In genomic region chr10:21100871-21101514, GRCh38 we compare ENCODE assay signal across 13 cellular contexts.
DNase-seq lines count a peak whose midpoint lies in the region; ATAC-seq and TF ChIP-seq lines count a peak whose summit lies in the region.
"Had no signal": no experiment of that assay in that cellular context is flagged by ENCODE, and none has a peak within 500 bp of the region (broad histone marks: within the 10 kb centered on the region; RNA-seq: fewer than 3 reads in every experiment).

No MANE protein-coding gene starts in this region.

- H3K18ac ChIP-seq in mesenchymal stem cell (ENCODE audit: low read depth in 1 of 2, low read length in 2 of 2), result no peak overlapping the region

- H3K4me3 ChIP-seq in cardiac fibroblast (replicated peaks in 1 of 2; ENCODE audit: low read depth in 2 of 2, low read length in 2 of 2) (no peak overlapping the region), mesenchymal stem cell (ENCODE audit: insufficient read depth in 1 of 2, low read depth in 1 of 2, low read length in 2 of 2) (no peak overlapping the region)

- H3K4me1 ChIP-seq in mesenchymal stem cell (ENCODE audit: control insufficient read depth, insufficient read depth, low read depth, low read length), result no peaks in the 10 kb centered on the region

- H2BK15ac ChIP-seq in mesenchymal stem cell (ENCODE audit: low read depth, poor library complexity, severe bottlenecking), result no peak overlapping the region

- peak overlapping the region; percentile 42 for H3K9ac ChIP-seq in mesenchymal stem cell (ENCODE audit: low read length)

- H3K9me3 ChIP-seq in mesenchymal stem cell (ENCODE audit: control insufficient read depth, low read length) (no peaks in the 10 kb centered on the region), T-helper 17 cell (ENCODE audit: control insufficient read depth, low read length, poor library complexity, severe bottlenecking) (no peaks in the 10 kb centered on the region)
- H3K9me3 ChIP-seq: tibial nerve had no signal

- no peak for ATAC-seq in T-helper 17 cell

- H2AK5ac ChIP-seq in mesenchymal stem cell (ENCODE audit: low read length, severe bottlenecking), result no peak overlapping the region

- no peak overlapping the region for H3K4ac ChIP-seq in mesenchymal stem cell (ENCODE audit: low read depth in 1 of 2, low read length in 2 of 2)

- no peaks in the 10 kb centered on the region for H3K27me3 ChIP-seq in mesenchymal stem cell (ENCODE audit: control insufficient read depth in 1 of 2, insufficient read depth in 1 of 2, low read length in 2 of 2)
- H3K27me3 ChIP-seq: tibial nerve had no signal

- H3K4me3 Mint-ChIP-seq in T-helper 17 cell, result no peak overlapping the region
- H3K4me3 Mint-ChIP-seq: B cell, immature natural killer cell had no signal

- H2AFZ ChIP-seq in mesenchymal stem cell (ENCODE audit: low read depth, low read length), result no peak overlapping the region

- H4K91ac ChIP-seq in mesenchymal stem cell (ENCODE audit: low read length), result no peak overlapping the region

- no peaks in the 10 kb centered on the region for H3K4me1 Mint-ChIP-seq in T-helper 17 cell
- H3K4me1 Mint-ChIP-seq: B cell, immature natural killer cell had no signal

- H3K27ac Mint-ChIP-seq in T-helper 17 cell, result no peak overlapping the region
- H3K27ac Mint-ChIP-seq: B cell, immature natural killer cell had no signal

- no peak overlapping the region for H3K23ac ChIP-seq in mesenchymal stem cell (ENCODE audit: low read length in 2 of 2)

- H3K27ac ChIP-seq in mesenchymal stem cell (ENCODE audit: low read length, poor library complexity, severe bottlenecking), result no peak overlapping the region

- no peaks in the 10 kb centered on the region for H3K27me3 Mint-ChIP-seq in T-helper 17 cell
- H3K27me3 Mint-ChIP-seq: B cell had no signal

- no peak overlapping the region for H3K14ac ChIP-seq in mesenchymal stem cell (ENCODE audit: low read length in 2 of 2)

- no peaks in the 10 kb centered on the region for H3K36me3 Mint-ChIP-seq in T-helper 17 cell (ENCODE audit: low read depth)
- H3K36me3 Mint-ChIP-seq: immature natural killer cell had no signal

- no peaks in the 10 kb centered on the region for H3K36me3 ChIP-seq in mesenchymal stem cell (ENCODE audit: control insufficient read depth in 1 of 2, insufficient read depth in 2 of 2, low read depth in 1 of 2, low read length in 2 of 2)
- H3K36me3 ChIP-seq: tibial nerve had no signal

- H2BK5ac ChIP-seq in mesenchymal stem cell (ENCODE audit: low read depth, low read length, poor library complexity, severe bottlenecking), result no peak overlapping the region

- H3K4me2 ChIP-seq in mesenchymal stem cell (ENCODE audit: low read length, poor library complexity, severe bottlenecking), result no peak overlapping the region

- H2BK12ac ChIP-seq in mesenchymal stem cell (ENCODE audit: low read length in 2 of 2), result no peak overlapping the region

- H3K79me1 ChIP-seq in mesenchymal stem cell (replicated peaks; ENCODE audit: low read length, poor library complexity, severe bottlenecking), result no peaks in the 10 kb centered on the region

- DNase-seq in stimulated activated CD4-positive, alpha-beta T cell treated with anti-CD3 and anti-CD28 coated beads, Interleukin-15, amount 100 ng/mL, for 24 hours, result peak; percentile 22
- no peak for DNase-seq in stimulated activated CD4-positive, alpha-beta T cell treated with anti-CD3 and anti-CD28 coated beads, Interleukin-12 subunit alpha, Interleukin-12 subunit beta, amount 100 ng/mL, for 4 hours
- peak; percentile 77 to 92 for DNase-seq in cardiac fibroblast (ENCODE audit: low read depth in 2 of 2)
- DNase-seq in mesenchymal stem cell, result peak; percentile 68
- DNase-seq in T-helper 17 cell, result no peak
- no peak for DNase-seq in KG1 (lab: John Stamatoyannopoulos, UW)
- no peak for DNase-seq in mesenteric fat pad (ENCODE audit: low spot score)
- no peak for DNase-seq in GDM1 (lab: John Stamatoyannopoulos, UW)
- DNase-seq: effector memory CD4-positive, alpha-beta T cell; immature natural killer cell; SW 1271 had no signal

- no peak overlapping the region for H4K8ac ChIP-seq in mesenchymal stem cell (ENCODE audit: low read length)

- TF ChIP-seq CTCF in cardiac fibroblast (IDR thresholded peaks at IDR 0.05; ENCODE audit: low read depth, low read length), result no peak

- H2BK120ac ChIP-seq in mesenchymal stem cell (ENCODE audit: low read depth, low read length), result no peak overlapping the region

- 53% methylated on average over 5 of the region's 7 CpGs for WGBS in mesenchymal stem cell

Comparison
In these comparisons a context has a peak if more than half of its experiments do, and no peak if none do; other contexts are left out.
1. DNase-seq: peak in stimulated activated CD4-positive, alpha-beta T cell treated with anti-CD3 and anti-CD28 coated beads, Interleukin-15, amount 100 ng/mL, for 24 hours (single experiment), cardiac fibroblast (2 of 2) and mesenchymal stem cell (single experiment); none in stimulated activated CD4-positive, alpha-beta T cell treated with anti-CD3 and anti-CD28 coated beads, Interleukin-12 subunit alpha, Interleukin-12 subunit beta, amount 100 ng/mL, for 4 hours (single experiment), T-helper 17 cell (0 of 3), KG1 (single experiment), mesenteric fat pad (single experiment) and GDM1 (single experiment).